ENCODE assay signal across 4 cellular contexts in genomic region chr3:142988826-142989225, GRCh38. TPM values are rescaled to one million over a fixed set of nuclear protein-coding genes. Genes with fewer than 3 reads are reported as not detected.
"Had no signal": no experiment of that assay in that cellular context is flagged by ENCODE, and none has a peak within 500 bp of the region (broad histone marks: within the 10 kb centered on the region; RNA-seq: fewer than 3 reads in every experiment).

No MANE protein-coding gene starts in this region.

RNA-seq across cellular contexts. Expression of gene PAQR9, which starts 25.4 kb away (rescaled TPM):
- total RNA-seq: HT-29, HT1080, IMR-90 had no signal
- polyA plus RNA-seq: IgD-negative memory B cell had no signal
